ENCODE assay signal across 27 cellular contexts in the genomic region with DNA sequence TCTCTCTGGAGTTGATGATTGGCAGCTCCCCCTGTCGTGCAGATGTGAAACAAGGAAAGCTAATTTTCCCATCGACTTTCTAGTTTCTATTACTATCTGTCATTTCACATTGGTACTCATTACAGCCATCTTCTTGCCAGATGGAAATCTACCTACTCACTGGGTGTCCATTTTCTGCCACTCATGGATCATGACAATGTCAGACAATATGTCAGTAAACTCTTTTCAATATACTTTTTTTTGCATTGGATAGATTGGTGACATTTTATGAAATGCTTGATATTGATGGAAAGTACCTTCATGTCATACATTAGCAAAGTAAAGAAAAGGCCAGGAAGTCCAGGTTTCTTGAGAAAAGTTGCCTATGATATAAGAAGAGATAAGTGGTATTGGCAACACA.
"Had no signal": no experiment of that assay in that cellular context is flagged by ENCODE, and none has a peak within 500 bp of the region (broad histone marks: within the 10 kb centered on the region; RNA-seq: fewer than 3 reads in every experiment).

No MANE protein-coding gene starts in this region.

- H3K27me3 ChIP-seq: esophagus squamous epithelium, left lung, ovary, spleen, tibial nerve, upper lobe of left lung had no signal

- H3K36me3 ChIP-seq: esophagus squamous epithelium, heart right ventricle, left lung, ovary, spleen, thoracic aorta, tibial nerve, upper lobe of left lung had no signal

- DNase-seq: cortex of kidney; effector memory CD8-positive, alpha-beta T cell; erythroblast; esophagus squamous epithelium; foreskin melanocyte; glutamatergic neuron; heart right ventricle; hippocampal formation; left cardiac atrium; left lung; mesendoderm; midbrain; naive thymus-derived CD8-positive, alpha-beta T cell; nephron progenitor cell; occipital lobe; ovary; posterior cingulate gyrus; psoas muscle; right cardiac atrium; spleen; stimulated activated CD4-positive, alpha-beta T cell treated with anti-CD3 and anti-CD28 coated beads, Interleukin-15, amount 100 ng/mL, for 24 hours; stimulated activated CD4-positive, alpha-beta T cell treated with anti-CD3 and anti-CD28 coated beads, Interleukin-2, amount 100 ng/mL, for 48 hours; stimulated activated naive B cell treated with anti-CD40 and anti-IgM and Interleukin-4, amounts not matched to agents 10 μg/mL and 1 μg/mL and 100 μg/mL, for 72 hours; upper lobe of left lung had no signal

- H3K4me1 ChIP-seq: esophagus squamous epithelium, heart right ventricle, left lung, psoas muscle, spleen, tibial nerve, upper lobe of left lung had no signal

- H3K27ac ChIP-seq: esophagus squamous epithelium, heart right ventricle, left lung, ovary, psoas muscle, skin epidermis, spleen, thoracic aorta, tibial nerve, upper lobe of left lung had no signal

- H3K9me3 ChIP-seq: esophagus squamous epithelium, heart right ventricle, left lung, ovary, psoas muscle, spleen, thoracic aorta, tibial nerve, upper lobe of left lung had no signal

- ATAC-seq: effector memory CD8-positive, alpha-beta T cell; heart right ventricle; left cardiac atrium; left lung; naive thymus-derived CD8-positive, alpha-beta T cell; psoas muscle; right cardiac atrium; stimulated activated naive B cell treated with anti-CD40 and anti-IgM and Interleukin-4, amounts not matched to agents 10 μg/mL and 1 μg/mL and 100 μg/mL, for 72 hours had no signal

- H3K4me3 ChIP-seq: esophagus squamous epithelium, heart right ventricle, left lung, ovary, psoas muscle, skin epidermis, spleen, thoracic aorta, tibial nerve, upper lobe of left lung had no signal
